Comparison of ENCODE assay signal across 12 cellular contexts in genomic region chr15:101189708-101190107, GRCh38.
A peak's percentile ranks its signal among the peaks of the same experiment; 100 is the strongest.
DNase-seq lines count a peak whose midpoint lies in the region; ATAC-seq and TF ChIP-seq lines count a peak whose summit lies in the region.
"Had no signal": no experiment of that assay in that cellular context is flagged by ENCODE, and none has a peak within 500 bp of the region (broad histone marks: within the 10 kb centered on the region; RNA-seq: fewer than 3 reads in every experiment).

No MANE protein-coding gene starts in this region.

- TF ChIP-seq POLR2A in IMR-90 (IDR thresholded peaks at IDR 0.05; ENCODE audit: low read depth, low read length) = no peak

- H3K4me3 ChIP-seq in IMR-90 (ENCODE audit: insufficient read depth, low read depth, low read length) (no peak overlapping the region), right atrium auricular region (no peak overlapping the region), skin epidermis (no peak overlapping the region), MG63 (no peak overlapping the region)

- H3K4me3 Mint-ChIP-seq in activated T-helper 17 cell treated with anti-CD3 and anti-CD28 coated beads, Interleukin-2, amount 50 U/mL, for 72 hours = peak overlapping the region; percentile 82

- H3K27ac Mint-ChIP-seq in activated T-helper 17 cell treated with anti-CD3 and anti-CD28 coated beads, Interleukin-2, amount 50 U/mL, for 72 hours = peak overlapping the region; percentile 92

- no peak for DNase-seq in IMR-90
- DNase-seq in right atrium auricular region (ENCODE audit: low spot score) = no peak
- DNase-seq in NCI-H524 treated with DMSO at 0.1 percent for 48 hours (lab: John Stamatoyannopoulos, UW) = no peak
- DNase-seq in MG63 = no peak
- no peak for DNase-seq in A172 (ENCODE audit: low spot score)
- DNase-seq: activated T-cell treated with anti-CD3 and anti-CD28 coated beads, Interleukin-2, amount 50 U/mL, for 4 hours; COR-L47; glutamatergic neuron; NCI-H2029 treated with DMSO at 0.1 percent for 48 hours had no signal

- peak overlapping the region; percentile 91 to 97 for H4K8ac ChIP-seq in IMR-90 (ENCODE audit: low read depth in 2 of 2, low read length in 2 of 2)

- WGBS in IMR-90 (ENCODE audit: extremely low coverage in 2 of 2, insufficient read length in 1 of 2), 2 experiments = 60% methylated on average over 2 of the region's 15 CpGs; no CpG with 5 or more reads in 1 of the 2 experiments

- H3K9me1 ChIP-seq in IMR-90 (ENCODE audit: insufficient read depth, low read length) = peaks cover 31% of the 10 kb centered on the region

- peak overlapping the region; percentile 100 for H3K27ac ChIP-seq in IMR-90 (ENCODE audit: insufficient read depth, low read length)
- peak overlapping the region; percentile 87 to 88 for H3K27ac ChIP-seq in right atrium auricular region
- peak overlapping the region in 16 of 21 experiments; percentile 9 to 89 (median 78) for H3K27ac ChIP-seq in skin epidermis

- no TSS peak for BruUV-seq in IMR-90 (replicated peaks; lab: Mats Ljungman, UMichigan)

- peak overlapping the region; percentile 96; the same call in 2 of the 3 replicates for H2BK15ac ChIP-seq in IMR-90 (ENCODE audit: low read depth, low read length)

- no peak for TF ChIP-seq RAD21 in IMR-90 (IDR thresholded peaks at IDR 0.05; ENCODE audit: low read length)

- peak overlapping the region; percentile 91 for H3K14ac ChIP-seq in IMR-90 (replicated peaks; ENCODE audit: low read depth, low read length)

- peaks cover 57% of the 10 kb centered on the region for H3K4me1 Mint-ChIP-seq in activated T-helper 17 cell treated with anti-CD3 and anti-CD28 coated beads, Interleukin-2, amount 50 U/mL, for 72 hours

- H3K36me3 ChIP-seq in IMR-90 (ENCODE audit: control insufficient read depth, insufficient read depth, low read length) (peaks cover 6% of the 10 kb centered on the region), right atrium auricular region (no peaks in the 10 kb centered on the region), MG63 (peaks cover 13% of the 10 kb centered on the region)

- H3K9ac ChIP-seq in IMR-90 (ENCODE audit: low read depth, low read length) = peak overlapping the region; percentile 98

- TF ChIP-seq CTCF in IMR-90 (conservative IDR thresholded peaks at IDR 0.05; ENCODE audit: low read depth, low read length) (no peak), right atrium auricular region (IDR thresholded peaks at IDR 0.05) (no peak)

- CTCF ChIA-PET in IMR-90 (lab: Yijun Ruan, JAX) = interaction anchor here (1.0 kb wide), 1 partner anchor 56 kb away, joined by 3 read pairs; no protein-coding TSS in a partner anchor

- H3K18ac ChIP-seq in IMR-90 (ENCODE audit: low read depth, low read length) = peak overlapping the region; percentile 97

- peak overlapping the region; percentile 92 for H2BK20ac ChIP-seq in IMR-90 (ENCODE audit: low read depth, low read length)

- H3K9me3 ChIP-seq in IMR-90 (ENCODE audit: control insufficient read depth, insufficient read depth, low read length) (no peaks in the 10 kb centered on the region), right atrium auricular region (no peaks in the 10 kb centered on the region), MG63 (no peaks in the 10 kb centered on the region)

- H3K4me1 ChIP-seq in IMR-90 (ENCODE audit: control insufficient read depth, insufficient read depth, low read length) (peaks cover 40% of the 10 kb centered on the region), right atrium auricular region (peaks cover 0 to 96% of the 10 kb centered on the region in 2 donors)

- H3K23ac ChIP-seq in IMR-90 (ENCODE audit: low read depth, low read length) = peak overlapping the region; percentile 88

- H3K4ac ChIP-seq in IMR-90 (ENCODE audit: low read depth, low read length) = peak overlapping the region; percentile 96

- peak overlapping the region; percentile 99 for H3K56ac ChIP-seq in IMR-90 (ENCODE audit: extremely low read depth, insufficient read depth, low read length)

- H2AK9ac ChIP-seq in IMR-90 (replicated peaks; ENCODE audit: low read depth, low read length, poor library complexity) = peak overlapping the region; percentile 78

- peak overlapping the region; percentile 95 for H2AK5ac ChIP-seq in IMR-90 (ENCODE audit: low read depth, low read length)

- dilution Hi-C loops in IMR-90 (cut with HindIII; ENCODE audit: low sequenced_read_pairs, unreplicated experiment) = no loop called here

- peaks cover 3 to 81% of the 10 kb centered on the region in 2 experiments; a peak in 3 of 4 replicates for H3K79me1 ChIP-seq in IMR-90 (ENCODE audit: low read depth in 1 of 2, low read length in 2 of 2)

- H3K36me3 Mint-ChIP-seq in activated T-helper 17 cell treated with anti-CD3 and anti-CD28 coated beads, Interleukin-2, amount 50 U/mL, for 72 hours (ENCODE audit: low read depth) = peaks cover 93% of the 10 kb centered on the region

- peaks cover 18% of the 10 kb centered on the region for H4K20me1 ChIP-seq in IMR-90 (ENCODE audit: insufficient read depth, low read length)

- peak overlapping the region; percentile 72 for H3K4me2 ChIP-seq in IMR-90 (ENCODE audit: low read depth, low read length)

- in situ Hi-C loops in IMR-90 (cut with MboI; ENCODE audit: low sequenced_read_pairs) = no loop called here

- no peak for ATAC-seq in IMR-90 (ENCODE audit: low read depth)
- no peak for ATAC-seq in activated T-helper 17 cell treated with anti-CD3 and anti-CD28 coated beads, Interleukin-2, amount 50 U/mL, for 72 hours (replicated peaks)
- no peak for ATAC-seq in GM21423 (IDR thresholded peaks at IDR 0.05; ENCODE audit: unreplicated experiment)
- ATAC-seq: activated T-cell treated with anti-CD3 and anti-CD28 coated beads, Interleukin-2, amount 50 U/mL, for 4 hours had no signal

- no peaks in the 10 kb centered on the region for H3K27me3 Mint-ChIP-seq in activated T-helper 17 cell treated with anti-CD3 and anti-CD28 coated beads, Interleukin-2, amount 50 U/mL, for 72 hours

- H3K27me3 ChIP-seq in IMR-90 (ENCODE audit: control insufficient read depth, insufficient read depth, low read length) (no peaks in the 10 kb centered on the region), right atrium auricular region (no peaks in the 10 kb centered on the region), MG63 (no peaks in the 10 kb centered on the region)

- intact Hi-C loops in IMR-90 (cut with micrococcal nuclease) = loop anchor here (2.0 to 5.0 kb wide), 4 partner anchors 61 to 172 kb away; no protein-coding TSS in a partner anchor

- H3K9me3 Mint-ChIP-seq in activated T-helper 17 cell treated with anti-CD3 and anti-CD28 coated beads, Interleukin-2, amount 50 U/mL, for 72 hours = no peaks in the 10 kb centered on the region
- H3K9me3 Mint-ChIP-seq: activated T-cell treated with anti-CD3 and anti-CD28 coated beads, Interleukin-2, amount 50 U/mL, for 4 hours had no signal

- H2AFZ ChIP-seq in IMR-90 (replicated peaks; ENCODE audit: low read length, poor library complexity) = no peak overlapping the region

- peak overlapping the region; percentile 99 for H2BK5ac ChIP-seq in IMR-90 (ENCODE audit: low read depth, low read length, poor library complexity, severe bottlenecking)

- H2BK120ac ChIP-seq in IMR-90 (ENCODE audit: low read depth, low read length) = peak overlapping the region; percentile 87

- H4K91ac ChIP-seq in IMR-90 (ENCODE audit: insufficient read depth, low read depth, low read length) = peak overlapping the region; percentile 95

- POLR2A ChIA-PET in IMR-90 (lab: Charles Lee; ENCODE audit: unreplicated experiment) = no interaction called here

- H4K5ac ChIP-seq in IMR-90 (ENCODE audit: low read depth, low read length) = peak overlapping the region; percentile 88

TF ChIP-seq in IMR-90, 13 proteins besides CTCF, POLR2A, EP300 and RAD21:
- TF ChIP-seq CEBPB (IDR thresholded peaks at IDR 0.05; ENCODE audit: low read depth, low read length) (no peak), MAFK (IDR thresholded peaks at IDR 0.05; ENCODE audit: low read depth, low read length) (no peak), MXI1 (IDR thresholded peaks at IDR 0.05; ENCODE audit: borderline replicate concordance, low read depth, low read length) (no peak), CHD1 (IDR thresholded peaks at IDR 0.05; ENCODE audit: low read depth, low read length) (no peak), NFE2L2 (IDR thresholded peaks at IDR 0.05; ENCODE audit: low read depth, low read length) (no peak), SMC3 (IDR thresholded peaks at IDR 0.05; ENCODE audit: low read depth, low read length) (no peak), USF2 (IDR thresholded peaks at IDR 0.05; ENCODE audit: low read depth, low read length) (no peak), ELK1 (IDR thresholded peaks at IDR 0.05; ENCODE audit: borderline replicate concordance, low read depth, low read length) (no peak), RFX5 (IDR thresholded peaks at IDR 0.05; ENCODE audit: low read depth, low read length) (no peak), MAZ (IDR thresholded peaks at IDR 0.05; ENCODE audit: borderline replicate concordance, low read depth, low read length) (no peak), FOS (IDR thresholded peaks at IDR 0.05; ENCODE audit: low read depth, low read length) (no peak), BHLHE40 (IDR thresholded peaks at IDR 0.05; ENCODE audit: low read depth, low read length) (no peak)
